8 cellular contexts compared by ENCODE assay signal in the genomic region with DNA sequence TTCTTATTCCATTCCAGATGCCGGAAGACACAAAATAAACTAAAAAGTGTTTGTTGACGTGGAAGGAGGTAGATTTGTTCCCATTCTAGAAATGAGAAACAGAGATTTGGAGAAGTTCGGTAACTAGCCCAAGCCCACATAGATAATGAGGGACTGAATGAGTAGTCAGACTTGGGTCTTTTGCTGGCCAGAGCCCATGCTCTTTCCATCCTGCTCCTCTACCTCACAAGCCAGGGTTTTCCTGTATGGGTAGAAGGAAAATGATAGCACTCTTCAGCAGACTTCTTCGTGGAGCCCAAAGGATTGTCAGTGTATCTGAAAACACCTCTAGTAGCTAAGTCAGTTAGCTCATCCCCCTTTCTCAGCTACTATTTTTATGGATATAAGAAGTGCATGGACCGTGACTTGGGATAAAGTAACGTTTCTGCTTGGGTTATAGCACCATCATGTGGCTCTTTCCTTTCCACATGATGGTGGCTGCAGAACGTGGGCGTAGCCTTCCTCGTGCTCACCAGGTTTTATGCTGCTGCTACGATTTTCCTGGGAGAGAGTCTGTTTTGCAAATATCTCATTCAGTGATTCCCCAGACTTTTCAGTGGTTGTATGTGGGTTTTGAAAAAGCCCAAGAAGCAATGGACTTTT.
A peak's percentile ranks its signal among the peaks of the same experiment; 100 is the strongest.
DNase-seq lines count a peak whose midpoint lies in the region; ATAC-seq, FAIRE-seq and TF ChIP-seq lines count a peak whose summit lies in the region.

No MANE protein-coding gene starts in this region.

- no peak overlapping the region for H3K4me3 Mint-ChIP-seq in Calu3 (ENCODE audit: low read depth, unreplicated experiment)
- H3K4me3 Mint-ChIP-seq in nephron progenitor cell = no peak overlapping the region
- H3K4me3 Mint-ChIP-seq in glutamatergic neuron (ENCODE audit: unreplicated experiment) = no peak overlapping the region

- peaks cover 62% of the 10 kb centered on the region for H3K27me3 Mint-ChIP-seq in Calu3 (ENCODE audit: unreplicated experiment)
- peaks cover 6% of the 10 kb centered on the region for H3K27me3 Mint-ChIP-seq in nephron progenitor cell (ENCODE audit: low read depth, poor library complexity)
- peaks cover 1% of the 10 kb centered on the region for H3K27me3 Mint-ChIP-seq in glutamatergic neuron (ENCODE audit: unreplicated experiment)

- intact Hi-C loops in Calu3 (cut with micrococcal nuclease; ENCODE audit: unreplicated experiment) = loop anchor here (1.0 to 5.0 kb wide), 2 partner anchors 265 to 294 kb away; partner anchors contain the start of gene CRYGS

- TF ChIP-seq CTCF in Calu3 (IDR thresholded peaks at IDR 0.05; ENCODE audit: unreplicated experiment) = no peak
- TF ChIP-seq CTCF in nephron progenitor cell (IDR thresholded peaks at IDR 0.05) = peak; percentile 31
- no peak for TF ChIP-seq CTCF in glutamatergic neuron (IDR thresholded peaks at IDR 0.05; ENCODE audit: partially characterized antibody, unreplicated experiment)

- ATAC-seq in GM19328 (IDR thresholded peaks at IDR 0.05; ENCODE audit: unreplicated experiment) = no peak
- no peak for ATAC-seq in HG03135 (IDR thresholded peaks at IDR 0.05; ENCODE audit: unreplicated experiment)

- no TSS peak for BruUV-seq in Calu3 (replicated peaks; lab: Mats Ljungman, UMichigan)

- CTCF ChIA-PET in Calu3 (lab: Charles Lee) = interaction anchor here (0.6 to 1.0 kb wide), 8 partner anchors 18 to 334 kb away, joined by 3 to 13 read pairs (median 6); no protein-coding TSS in a partner anchor

- H3K36me3 Mint-ChIP-seq in Calu3 (ENCODE audit: insufficient read depth, unreplicated experiment) (no peaks in the 10 kb centered on the region), nephron progenitor cell (ENCODE audit: low read depth) (no peaks in the 10 kb centered on the region), glutamatergic neuron (ENCODE audit: unreplicated experiment) (no peaks in the 10 kb centered on the region)

- H3K4me1 Mint-ChIP-seq in Calu3 (ENCODE audit: low read depth, unreplicated experiment) (no peaks in the 10 kb centered on the region), nephron progenitor cell (no peaks in the 10 kb centered on the region), glutamatergic neuron (ENCODE audit: low read depth, unreplicated experiment) (no peaks in the 10 kb centered on the region)

- peak; percentile 41 for DNase-seq in Calu3
- DNase-seq in NCI-H2196 treated with DMSO at 0.1 percent for 48 hours (lab: John Stamatoyannopoulos, UW; ENCODE audit: unreplicated experiment) = peak; percentile 46
- no peak for DNase-seq in nephron progenitor cell
- no peak for DNase-seq in glutamatergic neuron
- no peak for DNase-seq in HK-2 (ENCODE audit: unreplicated experiment)

- peak; percentile 15 for FAIRE-seq in endometrium (lab: Jason Lieb, UNC)

- H3K9me3 Mint-ChIP-seq in Calu3 (ENCODE audit: low read depth, unreplicated experiment) = no peaks in the 10 kb centered on the region
- H3K9me3 Mint-ChIP-seq in nephron progenitor cell = no peaks in the 10 kb centered on the region
- peaks cover 1% of the 10 kb centered on the region for H3K9me3 Mint-ChIP-seq in glutamatergic neuron (ENCODE audit: unreplicated experiment)

- H3K27ac Mint-ChIP-seq in Calu3 (ENCODE audit: unreplicated experiment) (no peak overlapping the region), nephron progenitor cell (no peak overlapping the region), glutamatergic neuron (ENCODE audit: unreplicated experiment) (no peak overlapping the region)

Comparison
In these comparisons a context has a peak if more than half of its experiments do, and no peak if none do; other contexts are left out.
1. DNase-seq: peak in Calu3 (single experiment) and NCI-H2196 treated with DMSO at 0.1 percent for 48 hours (single experiment); none in nephron progenitor cell (single experiment), glutamatergic neuron (single experiment) and HK-2 (single experiment).